Comparison of ENCODE assay signal across 1 cellular context in the genomic region with DNA sequence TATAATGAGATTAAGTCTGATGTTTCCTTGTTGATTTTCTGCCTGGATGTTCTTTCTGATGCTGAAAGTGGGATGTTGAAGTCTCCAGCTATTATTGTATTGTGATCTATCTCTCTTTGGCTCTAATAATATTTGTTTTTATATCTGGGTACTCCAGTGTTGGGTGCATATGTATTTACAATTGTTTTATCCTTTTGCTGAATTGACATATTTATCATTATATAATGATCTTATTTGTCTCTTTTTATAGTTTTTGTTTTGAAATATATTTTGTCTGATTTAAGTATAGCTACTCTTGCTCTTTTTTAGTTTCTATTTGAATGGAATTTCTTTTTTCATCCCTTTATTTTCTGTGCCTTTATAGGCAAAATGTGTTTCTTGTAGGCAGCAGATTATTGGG.
TF ChIP-seq lines count a peak whose summit lies in the region.

No MANE protein-coding gene starts in this region.

TF ChIP-seq in HepG2, 621 proteins besides CTCF, POLR2A, EP300 and RAD21 (continued from another document):
- TF ChIP-seq, protein P1, sequence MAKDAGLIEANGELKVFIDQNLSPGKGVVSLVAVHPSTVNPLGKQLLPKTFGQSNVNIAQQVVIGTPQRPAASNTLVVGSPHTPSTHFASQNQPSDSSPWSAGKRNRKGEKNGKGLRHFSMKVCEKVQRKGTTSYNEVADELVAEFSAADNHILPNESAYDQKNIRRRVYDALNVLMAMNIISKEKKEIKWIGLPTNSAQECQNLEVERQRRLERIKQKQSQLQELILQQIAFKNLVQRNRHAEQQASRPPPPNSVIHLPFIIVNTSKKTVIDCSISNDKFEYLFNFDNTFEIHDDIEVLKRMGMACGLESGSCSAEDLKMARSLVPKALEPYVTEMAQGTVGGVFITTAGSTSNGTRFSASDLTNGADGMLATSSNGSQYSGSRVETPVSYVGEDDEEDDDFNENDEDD (CRISPR knock-in tag; IDR thresholded peaks at IDR 0.05; ENCODE audit: borderline replicate concordance), result no peak
- TF ChIP-seq MAFK (conservative IDR thresholded peaks at IDR 0.05 in 1 of 2, IDR thresholded peaks at IDR 0.05 in 1 of 2; ENCODE audit: low read length in 2 of 2), result peak; percentile 35 to 67; a peak in 3 of 4 replicates
